In genomic region chr2:226802573-226802972, GRCh38 we compare ENCODE assay signal across 8 cellular contexts. TPM values are rescaled to one million over a fixed set of nuclear protein-coding genes. Genes with fewer than 3 reads are reported as not detected.
DNase-seq lines count a peak whose midpoint lies in the region; ATAC-seq, FAIRE-seq and TF ChIP-seq lines count a peak whose summit lies in the region.

No MANE protein-coding gene starts in this region.

- intact Hi-C loops in pancreas (cut with DNase I): loop anchor here in 2 of 3 donors (5.0 to 10.0 kb wide), 2 partner anchors 585 to 1138 kb away; no protein-coding TSS in a partner anchor

- H3K27me3 ChIP-seq in pancreas: no peaks in the 10 kb centered on the region

- 0 to 1% methylated on average over 4 of the region's 4 CpGs for WGBS in pancreas, 2 donors

- H3K36me3 ChIP-seq in pancreas: no peaks in the 10 kb centered on the region

- H3K4me3 ChIP-seq in epithelial cell of esophagus (ENCODE audit: low read length) (no peak overlapping the region), pancreas (no peak overlapping the region)

- no peaks in the 10 kb centered on the region for H3K9me3 ChIP-seq in pancreas

- peak in 1 of 4 donors; percentile 21 for ATAC-seq in pancreas

- H3K27ac ChIP-seq in pancreas: no peak overlapping the region

- DNase-seq in NCI-H524 (lab: John Stamatoyannopoulos, UW) (peak; percentile 37 to 80), NCI-H524 treated with DMSO at 0.1 percent for 48 hours (lab: John Stamatoyannopoulos, UW) (no peak), MV-4-11 (lab: John Stamatoyannopoulos, UW) (peak; percentile 71), SHP77 treated with DMSO at 0.1 percent for 48 hours (lab: John Stamatoyannopoulos, UW) (peak; percentile 53), epithelial cell of esophagus (ENCODE audit: low read depth) (peak; percentile 87), pancreas (peak in 1 of 6 donors; percentile 18), NK-92 (lab: John Stamatoyannopoulos, UW; ENCODE audit: unreplicated experiment) (no peak)
- DNase-seq in stimulated activated CD4-positive, alpha-beta T cell treated with anti-CD3 and anti-CD28 coated beads, Interleukin-1b, Interleukin-23, amount 100 ng/mL, for 48 hours: no peak

- H3K4me1 ChIP-seq in pancreas: peaks cover 6 to 12% (median 11%) of the 10 kb centered on the region in 3 donors

- peak; percentile 92 for FAIRE-seq in pancreas (lab: Jason Lieb, UNC)

- TF ChIP-seq CTCF in epithelial cell of esophagus (IDR thresholded peaks at IDR 0.05; ENCODE audit: insufficient read depth, low read depth, low read length, missing control alignments): peak; percentile 71
- TF ChIP-seq CTCF in pancreas (IDR thresholded peaks at IDR 0.05): peak; percentile 52 to 72 (median 60)

RNA-seq across cellular contexts. Expression of gene IRS1, which starts 3.0 kb away (rescaled TPM):
- 10 to 100 TPM in 1 of 6 donors, 1 to 10 TPM in 5; 4.4 to 12.7 (median 5.9) TPM for total RNA-seq in pancreas
- polyA plus RNA-seq in pancreas: 1 to 10 TPM; 3.2 to 4.0 TPM

RNA-seq across cellular contexts. Expression of gene RHBDD1, which starts 33.3 kb away (rescaled TPM):
- total RNA-seq in pancreas: 10 to 100 TPM; 18.2 to 28.9 (median 22.9) TPM
- 1 to 10 TPM; 3.5 to 4.0 TPM for polyA plus RNA-seq in pancreas

Comparison
In these comparisons a context has a peak if more than half of its experiments do, and no peak if none do; other contexts are left out.
1. DNase-seq: peak in NCI-H524 (2 of 2), MV-4-11 (single experiment), SHP77 treated with DMSO at 0.1 percent for 48 hours (single experiment) and epithelial cell of esophagus (single experiment); none in NCI-H524 treated with DMSO at 0.1 percent for 48 hours (single experiment), NK-92 (single experiment) and stimulated activated CD4-positive, alpha-beta T cell treated with anti-CD3 and anti-CD28 coated beads, Interleukin-1b, Interleukin-23, amount 100 ng/mL, for 48 hours (single experiment).